9 cellular contexts compared by ENCODE assay signal in genomic region chrX:30971761-30972603, GRCh38.
DNase-seq lines count a peak whose midpoint lies in the region; ATAC-seq, FAIRE-seq and TF ChIP-seq lines count a peak whose summit lies in the region.
"Had no signal": no experiment of that assay in that cellular context is flagged by ENCODE, and none has a peak within 500 bp of the region (broad histone marks: within the 10 kb centered on the region; RNA-seq: fewer than 3 reads in every experiment).

No MANE protein-coding gene starts in this region.

- peaks cover 17% of the 10 kb centered on the region for H3K27me3 Mint-ChIP-seq in MCF 10A (ENCODE audit: insufficient read depth, unreplicated experiment)

- no peaks in the 10 kb centered on the region for H3K36me3 Mint-ChIP-seq in MCF 10A (ENCODE audit: insufficient read depth, unreplicated experiment)

- TF ChIP-seq POLR2A in Peyer's patch (IDR thresholded peaks at IDR 0.05) = no peak

- TF ChIP-seq CTCF in Peyer's patch (IDR thresholded peaks at IDR 0.05) (peak in 4 of 6 experiments; percentile 44 to 70 (median 55)), MCF 10A (IDR thresholded peaks at IDR 0.05; ENCODE audit: unreplicated experiment) (peak; percentile 46)

- peak in 1 of 3 donors; percentile 68 for DNase-seq in Peyer's patch
- DNase-seq in MCF 10A (ENCODE audit: unreplicated experiment) = peak; percentile 46
- DNase-seq in stimulated activated CD4-positive, alpha-beta T cell treated with anti-CD3 and anti-CD28 coated beads, Interleukin-4, amount 100 ng/mL, for 48 hours (ENCODE audit: low read depth in 2 of 2) = peak; percentile 0 to 2
- DNase-seq in activated CD4-positive, CD25-positive, alpha-beta regulatory T cell (lab: John Stamatoyannopoulos, UW) = no peak

- peak; percentile 79 for FAIRE-seq in islet of Langerhans (lab: Jason Lieb, UNC)

- no peak overlapping the region for H3K27ac ChIP-seq in Peyer's patch
- H3K27ac ChIP-seq: epithelial cell of prostate had no signal

- H3K4me3 ChIP-seq in Peyer's patch = peak overlapping the region in 2 of 4 donors; percentile 22 to 29

- no TSS peak for BruUV-seq in MCF 10A (replicated peaks; lab: Mats Ljungman, UMichigan)

- ATAC-seq in GM19467 (IDR thresholded peaks at IDR 0.05; ENCODE audit: unreplicated experiment) (peak; percentile 92), HG03558 (IDR thresholded peaks at IDR 0.05; ENCODE audit: extremely low read depth, unreplicated experiment) (peak; percentile 67)

- POLR2A ChIA-PET in MCF 10A (lab: Yijun Ruan, JAX) = interaction anchor here (0.9 kb wide), 1 partner anchor 13 kb away, joined by 3 read pairs; no protein-coding TSS in a partner anchor

- H3K27me3 ChIP-seq in Peyer's patch = no peaks in the 10 kb centered on the region

- peak overlapping the region; percentile 59 for H3K4me3 Mint-ChIP-seq in MCF 10A (ENCODE audit: unreplicated experiment)

- CTCF ChIA-PET in MCF 10A (lab: Yijun Ruan, JAX) = interaction anchor here (0.6 to 1.4 kb wide), 17 partner anchors 9 to 346 kb away, joined by 3 to 11 read pairs (median 3); no protein-coding TSS in a partner anchor

- peak overlapping the region; percentile 31 for H3K9ac ChIP-seq in ES-I3 (ENCODE audit: low read depth, low read length)

- H3K36me3 ChIP-seq in ES-I3 (ENCODE audit: insufficient read depth, low read length) (no peaks in the 10 kb centered on the region), Peyer's patch (no peaks in the 10 kb centered on the region)

- H3K4me1 Mint-ChIP-seq in MCF 10A (ENCODE audit: insufficient read depth, unreplicated experiment) = peaks cover 6% of the 10 kb centered on the region

- no peaks in the 10 kb centered on the region for H3K9me3 Mint-ChIP-seq in MCF 10A (ENCODE audit: unreplicated experiment)

- intact Hi-C loops in MCF 10A (cut with micrococcal nuclease) = no loop called here

- H3K9me3 ChIP-seq in ES-I3 (ENCODE audit: control insufficient read depth, insufficient read depth, low read length) (no peaks in the 10 kb centered on the region), Peyer's patch (no peaks in the 10 kb centered on the region)

- H3K4me1 ChIP-seq in ES-I3 (ENCODE audit: insufficient read depth, low read length) (no peaks in the 10 kb centered on the region), Peyer's patch (no peaks in the 10 kb centered on the region)

- H3K27ac Mint-ChIP-seq in MCF 10A (ENCODE audit: low read depth, unreplicated experiment) = no peak overlapping the region

Comparison
In these comparisons a context has a peak if more than half of its experiments do, and no peak if none do; other contexts are left out.
1. DNase-seq: peak in MCF 10A (single experiment) and stimulated activated CD4-positive, alpha-beta T cell treated with anti-CD3 and anti-CD28 coated beads, Interleukin-4, amount 100 ng/mL, for 48 hours (2 of 2); none in activated CD4-positive, CD25-positive, alpha-beta regulatory T cell (0 of 4).